20 cellular contexts compared by ENCODE assay signal in the genomic region with DNA sequence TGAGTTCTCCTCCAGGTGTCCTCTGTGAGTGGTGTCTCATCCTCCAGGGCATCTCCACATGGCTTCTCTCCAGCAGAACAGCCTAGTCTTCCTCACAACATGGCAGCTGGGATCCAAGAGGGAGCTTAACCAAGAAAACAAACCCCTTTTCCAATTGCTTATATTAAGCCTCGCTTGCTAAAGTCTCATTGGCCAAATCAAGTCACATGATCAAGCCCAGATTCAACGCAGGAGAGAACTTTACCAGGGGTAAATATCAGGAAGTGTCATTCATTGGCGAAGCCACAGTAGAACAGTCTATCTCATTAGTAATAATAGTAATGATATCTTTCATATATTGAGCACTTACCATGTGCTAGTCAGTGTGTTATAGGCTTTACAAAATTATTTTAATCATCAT.
"Had no signal": no experiment of that assay in that cellular context is flagged by ENCODE, and none has a peak within 500 bp of the region (broad histone marks: within the 10 kb centered on the region; RNA-seq: fewer than 3 reads in every experiment).

No MANE protein-coding gene starts in this region.

- H3K4me3 ChIP-seq: esophagus squamous epithelium, neural progenitor cell, ovary, thoracic aorta had no signal

- H3K27me3 ChIP-seq: esophagus squamous epithelium, neural progenitor cell, ovary had no signal

- ATAC-seq: activated CD4-positive, CD25-positive, alpha-beta regulatory T cell treated with anti-CD3 and anti-CD28 coated beads, Interleukin-2, amount 50 U/mL, for 24 hours; activated CD8-positive, alpha-beta memory T cell treated with anti-CD3 and anti-CD28 coated beads, Interleukin-2, amount 10 ng/mL, durations not matched to agents 7 days and 5 days; left lobe of liver; sciatic nerve had no signal

- H3K27ac ChIP-seq: esophagus squamous epithelium, neural progenitor cell, ovary had no signal

- H3K9me3 ChIP-seq: esophagus squamous epithelium, ovary, thoracic aorta had no signal

- FAIRE-seq: endothelial cell of umbilical vein, keratinocyte had no signal

- H3K27me3 Mint-ChIP-seq: activated CD8-positive, alpha-beta memory T cell treated with anti-CD3 and anti-CD28 coated beads, Interleukin-2, amount 10 ng/mL, durations not matched to agents 7 days and 5 days; activated naive CD8-positive, alpha-beta T cell treated with anti-CD3 and anti-CD28 coated beads for 36 hours; activated T-cell treated with anti-CD3 and anti-CD28 coated beads, Interleukin-2, amount 50 U/mL, for 24 hours; brain had no signal

- H3K4me3 Mint-ChIP-seq: activated CD8-positive, alpha-beta memory T cell treated with anti-CD3 and anti-CD28 coated beads, Interleukin-2, amount 10 ng/mL, durations not matched to agents 7 days and 5 days; activated naive CD8-positive, alpha-beta T cell treated with anti-CD3 and anti-CD28 coated beads for 36 hours; activated T-cell treated with anti-CD3 and anti-CD28 coated beads, Interleukin-2, amount 50 U/mL, for 24 hours; brain; neural progenitor cell had no signal

- H3K36me3 ChIP-seq: esophagus squamous epithelium, neural progenitor cell, ovary, thoracic aorta had no signal

- H3K9ac ChIP-seq: neural progenitor cell had no signal

- H2AFZ ChIP-seq: neural progenitor cell had no signal

- H3K4me1 ChIP-seq: neural progenitor cell had no signal

- H3K36me3 Mint-ChIP-seq: activated naive CD8-positive, alpha-beta T cell treated with anti-CD3 and anti-CD28 coated beads for 36 hours; brain; naive B cell; neural progenitor cell had no signal

- H3K27ac Mint-ChIP-seq: activated CD8-positive, alpha-beta memory T cell treated with anti-CD3 and anti-CD28 coated beads, Interleukin-2, amount 10 ng/mL, durations not matched to agents 7 days and 5 days; activated naive CD8-positive, alpha-beta T cell treated with anti-CD3 and anti-CD28 coated beads for 36 hours; activated T-cell treated with anti-CD3 and anti-CD28 coated beads, Interleukin-2, amount 50 U/mL, for 24 hours; neural progenitor cell had no signal

- H3K9me3 Mint-ChIP-seq: activated naive CD8-positive, alpha-beta T cell treated with anti-CD3 and anti-CD28 coated beads for 36 hours; neural progenitor cell had no signal

- H3K4me2 ChIP-seq: neural progenitor cell had no signal

- DNase-seq: activated CD4-positive, alpha-beta T cell treated with anti-CD3 and anti-CD28 coated beads, Interleukin-2, amount 50 U/mL, for 48 hours; activated CD8-positive, alpha-beta memory T cell treated with anti-CD3 and anti-CD28 coated beads, Interleukin-2, amount 10 ng/mL, durations not matched to agents 7 days and 5 days; activated effector memory CD4-positive, alpha-beta T cell treated with Interleukin-2 at 50 U/mL for 16 hours; activated naive CD8-positive, alpha-beta T cell treated with anti-CD3 and anti-CD28 coated beads for 36 hours; activated T-cell treated with anti-CD3 and anti-CD28 coated beads, Interleukin-2, amount 50 U/mL, for 24 hours; cortex of kidney; effector CD4-positive, alpha-beta T cell; esophagus squamous epithelium; hippocampal formation; naive B cell; ovary; T-helper 9 cell had no signal
